13 cellular contexts compared by ENCODE assay signal in genomic region chr12:45269407-45269741, GRCh38. TPM values are rescaled to one million over a fixed set of nuclear protein-coding genes. Genes with fewer than 3 reads are reported as not detected.
DNase-seq lines count a peak whose midpoint lies in the region; ATAC-seq and TF ChIP-seq lines count a peak whose summit lies in the region.
"Had no signal": no experiment of that assay in that cellular context is flagged by ENCODE, and none has a peak within 500 bp of the region (broad histone marks: within the 10 kb centered on the region; RNA-seq: fewer than 3 reads in every experiment).

No MANE protein-coding gene starts in this region.

- H3K4me1 ChIP-seq in SK-N-SH (ENCODE audit: control insufficient read depth in 1 of 2, insufficient read depth in 2 of 2, low read depth in 1 of 2, low read length in 1 of 2) (peaks cover 19 to 31% of the 10 kb centered on the region in 2 experiments), mammary epithelial cell (ENCODE audit: insufficient read depth, low read length) (peaks cover 42% of the 10 kb centered on the region), upper lobe of left lung (peaks cover 30 to 42% (median 35%) of the 10 kb centered on the region in 4 donors), OCI-LY7 (ENCODE audit: insufficient read depth, low read length, poor library complexity, severe bottlenecking) (no peaks in the 10 kb centered on the region)
- H3K4me1 ChIP-seq: colonic mucosa had no signal

- H3K4me3 Mint-ChIP-seq in mesothelial cell of epicardium: no peak overlapping the region
- H3K4me3 Mint-ChIP-seq: neural crest cell had no signal

- peaks cover 36% of the 10 kb centered on the region for H3F3A ChIP-seq in SK-N-SH (replicated peaks; ENCODE audit: insufficient read depth)

- H4K20me1 ChIP-seq in SK-N-SH (ENCODE audit: insufficient read depth) (no peaks in the 10 kb centered on the region), mammary epithelial cell (ENCODE audit: insufficient read depth, low read length) (no peaks in the 10 kb centered on the region), OCI-LY7 (ENCODE audit: insufficient read depth, low read length) (no peaks in the 10 kb centered on the region)

- H3K9me2 ChIP-seq in SK-N-SH (no peaks in the 10 kb centered on the region), OCI-LY7 (ENCODE audit: insufficient read depth, low read length) (no peaks in the 10 kb centered on the region)

- in situ Hi-C loops in mammary epithelial cell (cut with MboI; ENCODE audit: low sequenced_read_pairs in 2 of 2): no loop called here

- POLR2A ChIA-PET in SK-N-SH (lab: Yijun Ruan, JAX): interaction anchor here (1.1 kb wide), 1 partner anchor 42 kb away, joined by 3 read pairs; no protein-coding TSS in a partner anchor
- POLR2A ChIA-PET in OCI-LY7 (lab: Charles Lee): interaction anchor here (0.7 to 1.5 kb wide), 2 partner anchors 9 to 19 kb away, joined by 3 to 5 read pairs; no protein-coding TSS in a partner anchor

- WGBS in SK-N-SH (ENCODE audit: low lambda C conversion rate): 31% methylated on average over 2 of the region's 2 CpGs
- 73% methylated on average over 2 of the region's 2 CpGs for WGBS in mammary epithelial cell (ENCODE audit: low coverage, missing lambda C conversion rate)
- 43 to 47% methylated on average over 2 of the region's 2 CpGs for WGBS in upper lobe of left lung, 2 donors

- TF ChIP-seq CTCF in SK-N-SH (IDR thresholded peaks at IDR 0.05): no peak
- TF ChIP-seq CTCF in mammary epithelial cell (conservative IDR thresholded peaks at IDR 0.05 in 1 of 2, IDR thresholded peaks at IDR 0.05 in 1 of 2; ENCODE audit: extremely low read depth in 1 of 2, insufficient read depth in 1 of 2, low read depth in 1 of 2, low read length in 2 of 2): no peak
- no peak for TF ChIP-seq CTCF in mesothelial cell of epicardium (IDR thresholded peaks at IDR 0.05; ENCODE audit: unreplicated experiment)
- no peak for TF ChIP-seq CTCF in upper lobe of left lung (IDR thresholded peaks at IDR 0.05)
- TF ChIP-seq CTCF in OCI-LY7 (conservative IDR thresholded peaks at IDR 0.05; ENCODE audit: low read length): no peak

- no peak overlapping the region for H2AFZ ChIP-seq in SK-N-SH (ENCODE audit: low read depth)
- H2AFZ ChIP-seq in mammary epithelial cell (ENCODE audit: low read depth, low read length): no peak overlapping the region
- no peak overlapping the region for H2AFZ ChIP-seq in OCI-LY7 (ENCODE audit: low read length)

- H3K27me3 Mint-ChIP-seq in mesothelial cell of epicardium (ENCODE audit: low read depth): no peaks in the 10 kb centered on the region

- peak overlapping the region in 1 of 2 experiments; percentile 31; a peak in 1 of 4 replicates for H3K4me3 ChIP-seq in SK-N-SH (ENCODE audit: low read depth in 2 of 2, low read length in 1 of 2)
- H3K4me3 ChIP-seq in mammary epithelial cell (replicated peaks in 1 of 3; ENCODE audit: insufficient read depth in 1 of 3, low read depth in 2 of 3, low read length in 3 of 3): no peak overlapping the region
- H3K4me3 ChIP-seq in upper lobe of left lung: no peak overlapping the region
- no peak overlapping the region for H3K4me3 ChIP-seq in OCI-LY7 (ENCODE audit: low read depth, low read length, poor library complexity, severe bottlenecking)
- H3K4me3 ChIP-seq: colonic mucosa had no signal

- CTCF ChIA-PET in SK-N-SH (lab: Yijun Ruan, JAX): interaction anchor here (0.7 to 4.0 kb wide), 19 partner anchors 10 to 456 kb away, joined by 3 to 35 read pairs (median 5); partner anchors contain the start of gene ANO6
- CTCF ChIA-PET in mammary epithelial cell (lab: Charles Lee; ENCODE audit: low non-redundant PET): interaction anchor here (0.7 kb wide), 1 partner anchor 135 kb away, joined by 3 read pairs; no protein-coding TSS in a partner anchor
- CTCF ChIA-PET in OCI-LY7 (lab: Charles Lee; ENCODE audit: unreplicated experiment): no interaction called here

- H3K9ac ChIP-seq in SK-N-SH (peak overlapping the region; percentile 63; the same call in 1 of the 2 replicates), mammary epithelial cell (ENCODE audit: insufficient read depth, low read length) (no peak overlapping the region)

- TF ChIP-seq EP300 in SK-N-SH (IDR thresholded peaks at IDR 0.05; ENCODE audit: borderline replicate concordance in 1 of 2, low read depth in 1 of 2, low read length in 1 of 2): no peak
- no peak for TF ChIP-seq EP300 in upper lobe of left lung (IDR thresholded peaks at IDR 0.05)

- H3K36me3 ChIP-seq in SK-N-SH (replicated peaks in 1 of 2; ENCODE audit: control insufficient read depth in 1 of 2, insufficient read depth in 2 of 2, low read length in 1 of 2) (peaks cover 0 to 11% of the 10 kb centered on the region in 2 experiments), mammary epithelial cell (ENCODE audit: insufficient read depth, low read length) (no peaks in the 10 kb centered on the region), upper lobe of left lung (no peaks in the 10 kb centered on the region), OCI-LY7 (ENCODE audit: insufficient read depth, low read length) (no peaks in the 10 kb centered on the region)
- H3K36me3 ChIP-seq: colonic mucosa had no signal

- H3K27ac ChIP-seq in SK-N-SH (ENCODE audit: low read depth in 2 of 2, low read length in 1 of 2): peak overlapping the region; percentile 87 to 93
- H3K27ac ChIP-seq in mammary epithelial cell (ENCODE audit: insufficient read depth, low read depth, low read length): peak overlapping the region; percentile 82
- peak overlapping the region in 3 of 4 donors; percentile 62 to 67 (median 63) for H3K27ac ChIP-seq in upper lobe of left lung
- H3K27ac ChIP-seq in OCI-LY7 (ENCODE audit: low read depth, low read length, poor library complexity, severe bottlenecking): no peak overlapping the region
- H3K27ac ChIP-seq: colonic mucosa had no signal

- intact Hi-C loops in mammary epithelial cell (cut with micrococcal nuclease): loop anchor here (1.0 to 2.0 kb wide), 6 partner anchors 54 to 457 kb away; no protein-coding TSS in a partner anchor
- intact Hi-C loops in OCI-LY7 (cut with micrococcal nuclease; ENCODE audit: unreplicated experiment): loop anchor here (10.0 kb wide), 1 partner anchor 95 kb away; no protein-coding TSS in a partner anchor

- BruUV-seq in mammary epithelial cell (replicated peaks; lab: Mats Ljungman, UMichigan) (no TSS peak), OCI-LY7 (replicated peaks; lab: Mats Ljungman, UMichigan) (no TSS peak)

- ATAC-seq in SK-N-SH treated with all-trans-retinoic acid at 6 μM for 48 hours (no peak), upper lobe of left lung (ENCODE audit: low FRiP score in 2 of 2) (no peak), HG03378 (IDR thresholded peaks at IDR 0.05; ENCODE audit: unreplicated experiment) (no peak)

- H3K27me3 ChIP-seq in SK-N-SH (ENCODE audit: insufficient read depth): no peaks in the 10 kb centered on the region
- no peaks in the 10 kb centered on the region for H3K27me3 ChIP-seq in mammary epithelial cell (ENCODE audit: insufficient read depth, low read length)
- H3K27me3 ChIP-seq in upper lobe of left lung: no peaks in the 10 kb centered on the region
- H3K27me3 ChIP-seq: colonic mucosa, foreskin keratinocyte had no signal

- TF ChIP-seq POLR2A in upper lobe of left lung (IDR thresholded peaks at IDR 0.05): no peak

- H3K4me2 ChIP-seq in SK-N-SH: peak overlapping the region; percentile 74; the same call in 1 of the 2 replicates
- H3K4me2 ChIP-seq in mammary epithelial cell (ENCODE audit: insufficient read depth, low read depth, low read length): peak overlapping the region; percentile 72
- no peak overlapping the region for H3K4me2 ChIP-seq in OCI-LY7 (ENCODE audit: low read length)

- no peak for DNase-seq in SK-N-SH
- DNase-seq in mammary epithelial cell: no peak
- DNase-seq in mesothelial cell of epicardium (ENCODE audit: low spot score in 2 of 2, unreplicated experiment in 2 of 2): no peak
- DNase-seq in upper lobe of left lung: no peak
- no peak for DNase-seq in cerebellar cortex (ENCODE audit: low spot score)
- DNase-seq in OCI-LY7 (ENCODE audit: low spot score): no peak
- DNase-seq: activated naive CD4-positive, alpha-beta T cell treated with anti-CD3 and anti-CD28 coated beads, Interleukin-2, amount 50 U/mL, for 16 hours; DMS153 had no signal

- TF ChIP-seq RAD21 in SK-N-SH (IDR thresholded peaks at IDR 0.05; ENCODE audit: low read length): no peak

- H3K4me1 Mint-ChIP-seq in mesothelial cell of epicardium: peaks cover 31% of the 10 kb centered on the region

- H3K79me2 ChIP-seq in SK-N-SH (ENCODE audit: insufficient read depth): peaks cover 74% of the 10 kb centered on the region
- peaks cover 78% of the 10 kb centered on the region for H3K79me2 ChIP-seq in mammary epithelial cell (ENCODE audit: insufficient read depth, low read length)
- H3K79me2 ChIP-seq in OCI-LY7 (ENCODE audit: insufficient read depth, low read depth, low read length): no peaks in the 10 kb centered on the region

- H3K9me3 ChIP-seq in SK-N-SH (no peaks in the 10 kb centered on the region), mammary epithelial cell (replicated peaks; ENCODE audit: insufficient read depth, low read length) (no peaks in the 10 kb centered on the region), upper lobe of left lung (no peaks in the 10 kb centered on the region), OCI-LY7 (ENCODE audit: low read length) (no peaks in the 10 kb centered on the region)
- H3K9me3 ChIP-seq: colonic mucosa had no signal

- peaks cover 4% of the 10 kb centered on the region for H3K36me3 Mint-ChIP-seq in mesothelial cell of epicardium

- H3K27ac Mint-ChIP-seq in mesothelial cell of epicardium: peak overlapping the region; percentile 96

- dilution Hi-C loops in mammary epithelial cell (cut with HindIII; ENCODE audit: low sequenced_read_pairs): no loop called here

- no peaks in the 10 kb centered on the region for H3K9me3 Mint-ChIP-seq in mesothelial cell of epicardium
- H3K9me3 Mint-ChIP-seq: neural crest cell had no signal

TF ChIP-seq in SK-N-SH, 30 proteins besides CTCF, POLR2A, EP300 and RAD21 (continues in another document):
- no peak for TF ChIP-seq ELF1 (IDR thresholded peaks at IDR 0.05)

TF ChIP-seq in SK-N-SH treated with all-trans-retinoic acid at 6 μM for 48 hours, 23 proteins besides CTCF, POLR2A, EP300 and RAD21 (continues in another document):
- no peak for TF ChIP-seq ESRRG (CRISPR knock-in tag; IDR thresholded peaks at IDR 0.05)
- no peak for TF ChIP-seq ZC3H10 (CRISPR knock-in tag; IDR thresholded peaks at IDR 0.05)

RNA-seq across cellular contexts. Expression of gene ANO6, which starts 53.5 kb away (rescaled TPM):
- polyA plus RNA-seq in SK-N-SH (2012; rRNA removed) (20.1 and 26.7 TPM in 2 replicates), mammary epithelial cell (29.4 TPM)
- polyA plus RNA-seq in SK-N-SH (2012; cell fraction: cytosol; rRNA removed): 33.7 and 34.5 TPM in 2 replicates
- polyA plus RNA-seq in SK-N-SH (2012; cell fraction: nucleus; rRNA removed): 11.0 and 22.7 TPM in 2 replicates
- total RNA-seq in mammary epithelial cell (10 to 100 TPM; 57.0 to 77.5 TPM), mesothelial cell of epicardium (40.1 to 41.1 TPM (median 40.9 TPM) in 3 replicates), upper lobe of left lung (10 to 100 TPM; 26.2 to 83.7 (median 57.9) TPM), OCI-LY7 (2022) (17.7 and 19.7 TPM in 2 replicates)
- 60.1 TPM for polyA minus RNA-seq in mammary epithelial cell
- total RNA-seq in OCI-LY7 (2014; rRNA removed; shearing (Covaris generic)): 11.9 and 15.0 TPM in 2 replicates
